In the genomic region with DNA sequence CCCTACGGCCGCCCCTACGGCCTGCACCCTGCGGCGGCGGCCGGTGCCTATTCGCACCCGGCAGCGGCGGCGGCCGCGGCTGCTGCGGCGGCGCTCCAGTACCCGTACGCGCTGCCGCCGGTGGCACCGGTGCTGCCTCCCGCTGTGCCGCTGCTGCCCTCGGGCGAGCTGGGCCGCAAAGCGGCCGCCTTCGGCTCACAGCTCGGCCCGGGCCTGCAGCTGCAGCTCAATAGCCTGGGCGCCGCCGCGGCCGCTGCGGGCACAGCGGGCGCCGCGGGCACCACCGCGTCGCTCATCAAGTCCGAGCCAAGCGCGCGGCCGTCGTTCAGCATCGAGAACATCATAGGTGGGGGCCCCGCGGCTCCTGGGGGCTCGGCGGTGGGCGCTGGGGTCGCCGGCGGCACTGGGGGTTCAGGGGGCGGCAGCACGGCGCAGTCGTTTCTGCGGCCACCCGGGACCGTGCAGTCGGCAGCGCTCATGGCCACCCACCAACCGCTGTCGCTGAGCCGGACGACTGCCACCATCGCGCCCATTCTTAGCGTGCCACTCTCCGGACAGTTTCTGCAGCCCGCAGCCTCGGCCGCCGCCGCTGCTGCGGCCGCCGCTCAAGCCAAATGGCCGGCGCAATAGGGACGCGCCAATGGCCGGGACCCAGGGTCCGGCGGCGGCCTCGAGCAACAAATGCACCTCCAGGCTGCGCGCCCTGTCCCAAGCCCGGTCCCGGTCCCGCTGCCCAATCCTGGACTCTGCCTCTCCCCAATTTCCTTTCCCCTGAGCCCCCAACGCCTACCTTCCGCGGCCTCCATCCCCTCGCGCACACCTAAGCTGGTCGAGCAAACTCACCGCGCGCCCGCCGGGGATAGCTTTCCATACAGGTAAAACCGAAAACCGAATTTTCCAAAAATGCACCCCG, we compare ENCODE assay signal across 10 cellular contexts. TPM values are rescaled to one million over a fixed set of nuclear protein-coding genes. Genes with fewer than 3 reads are reported as not detected.
DNase-seq lines count a peak whose midpoint lies in the region; ATAC-seq and TF ChIP-seq lines count a peak whose summit lies in the region.
"Had no signal": no experiment of that assay in that cellular context is flagged by ENCODE, and none has a peak within 500 bp of the region (broad histone marks: within the 10 kb centered on the region; RNA-seq: fewer than 3 reads in every experiment).

No MANE protein-coding gene starts in this region.

- TF ChIP-seq POLR2A in testis (IDR thresholded peaks at IDR 0.05): no peak

- H3K9ac ChIP-seq in iPS-18a (ENCODE audit: low read length): peak overlapping the region; percentile 43

- peak overlapping the region; percentile 69 for H3K4me3 Mint-ChIP-seq in activated naive CD4-positive, alpha-beta T cell treated with anti-CD3 and anti-CD28 coated beads for 36 hours
- H3K4me3 Mint-ChIP-seq in T-helper 17 cell: peak overlapping the region; percentile 84

- H3K4me1 ChIP-seq in iPS-18a (ENCODE audit: control insufficient read depth, low read depth, low read length) (peaks cover 38% of the 10 kb centered on the region), testis (peaks cover 14% of the 10 kb centered on the region)

- no peak for ATAC-seq in T-helper 17 cell
- ATAC-seq in HG02642 (IDR thresholded peaks at IDR 0.05; ENCODE audit: poor library complexity, unreplicated experiment): no peak
- ATAC-seq: right lobe of liver had no signal

- TF ChIP-seq CTCF in testis (IDR thresholded peaks at IDR 0.05): no peak

- H3K4me1 Mint-ChIP-seq in activated naive CD4-positive, alpha-beta T cell treated with anti-CD3 and anti-CD28 coated beads for 36 hours (ENCODE audit: low read depth): peaks cover 36% of the 10 kb centered on the region
- peaks cover 6% of the 10 kb centered on the region for H3K4me1 Mint-ChIP-seq in T-helper 17 cell

- H3K9me3 ChIP-seq in T-helper 17 cell (ENCODE audit: control insufficient read depth, low read length, poor library complexity, severe bottlenecking) (peaks cover 13% of the 10 kb centered on the region), iPS-18a (ENCODE audit: control insufficient read depth, low read depth, low read length) (no peaks in the 10 kb centered on the region), testis (no peaks in the 10 kb centered on the region)
- H3K9me3 ChIP-seq: right lobe of liver had no signal

- peak overlapping the region; percentile 82 for H3K4me3 ChIP-seq in iPS-18a (ENCODE audit: low read length)
- peak overlapping the region; percentile 21 to 48 for H3K4me3 ChIP-seq in testis

- peaks cover 3% of the 10 kb centered on the region for H3K9me3 Mint-ChIP-seq in activated naive CD4-positive, alpha-beta T cell treated with anti-CD3 and anti-CD28 coated beads for 36 hours

- DNase-seq in activated naive CD4-positive, alpha-beta T cell treated with anti-CD3 and anti-CD28 coated beads for 36 hours: no peak
- no peak for DNase-seq in activated naive CD4-positive, alpha-beta T cell treated with anti-CD3 and anti-CD28 coated beads, Interleukin-2, amount 50 U/mL, for 16 hours
- DNase-seq in T-helper 17 cell: no peak
- no peak for DNase-seq in testis
- no peak for DNase-seq in DMS114 treated with DMSO at 0.1 percent for 48 hours (lab: John Stamatoyannopoulos, UW; ENCODE audit: unreplicated experiment)
- no peak for DNase-seq in NCI-H187 treated with DMSO at 0.1 percent for 48 hours (lab: John Stamatoyannopoulos, UW)
- DNase-seq: effector CD4-positive, alpha-beta T cell had no signal

- WGBS in testis, 2 donors: 8 to 16% methylated on average over 27 to 70 of the region's 114 CpGs

- H3K27ac ChIP-seq in iPS-18a (ENCODE audit: low read length) (no peak overlapping the region), testis (no peak overlapping the region)
- H3K27ac ChIP-seq: right lobe of liver had no signal

- peaks cover 72% of the 10 kb centered on the region for H3K27me3 Mint-ChIP-seq in activated naive CD4-positive, alpha-beta T cell treated with anti-CD3 and anti-CD28 coated beads for 36 hours (ENCODE audit: low read depth)
- H3K27me3 Mint-ChIP-seq in T-helper 17 cell: peaks cover 55% of the 10 kb centered on the region

- peaks cover 95% of the 10 kb centered on the region for H3K27me3 ChIP-seq in iPS-18a (ENCODE audit: control insufficient read depth, insufficient read depth, low read length)
- H3K27me3 ChIP-seq in testis: no peaks in the 10 kb centered on the region

- no peak overlapping the region for H3K27ac Mint-ChIP-seq in activated naive CD4-positive, alpha-beta T cell treated with anti-CD3 and anti-CD28 coated beads for 36 hours
- peak overlapping the region; percentile 51 for H3K27ac Mint-ChIP-seq in T-helper 17 cell

- H3K36me3 ChIP-seq in iPS-18a (ENCODE audit: control insufficient read depth, low read depth, low read length): no peaks in the 10 kb centered on the region
- H3K36me3 ChIP-seq in testis (ENCODE audit: low read depth, missing control alignments): no peaks in the 10 kb centered on the region
- H3K36me3 ChIP-seq: right lobe of liver had no signal

- CTCF ChIA-PET in activated naive CD4-positive, alpha-beta T cell treated with anti-CD3 and anti-CD28 coated beads for 36 hours (lab: Charles Lee): interaction anchor here (0.6 to 1.3 kb wide), 2 partner anchors 11 to 354 kb away, joined by 3 read pairs; no protein-coding TSS in a partner anchor

- intact Hi-C loops in activated naive CD4-positive, alpha-beta T cell treated with anti-CD3 and anti-CD28 coated beads for 36 hours (cut with micrococcal nuclease): loop anchor here (1.0 to 10.0 kb wide), 6 partner anchors 43 to 887 kb away; a partner anchor contains a TSS
- intact Hi-C loops in testis (cut with DNase I; ENCODE audit: low total_unique reads): no loop called here

- H3K36me3 Mint-ChIP-seq in activated naive CD4-positive, alpha-beta T cell treated with anti-CD3 and anti-CD28 coated beads for 36 hours (ENCODE audit: low read depth): peaks cover 3% of the 10 kb centered on the region
- H3K36me3 Mint-ChIP-seq in T-helper 17 cell (ENCODE audit: low read depth): peaks cover 2% of the 10 kb centered on the region

RNA-seq across cellular contexts. Expression of a gene that starts 1.8 kb away (rescaled TPM):
- not detected for total RNA-seq in activated naive CD4-positive, alpha-beta T cell treated with anti-CD3 and anti-CD28 coated beads for 36 hours
- total RNA-seq in T-helper 17 cell (not detected), testis (1 to 10 TPM in 1 of 2 donors, under 1 TPM in 1; 0.37 to 3.5 TPM)
- polyA plus RNA-seq in testis (ENCODE audit: insufficient read depth, low read depth, low replicate concordance): 0.69 TPM

RNA-seq across cellular contexts. Expression of a gene that starts 43.3 kb away (rescaled TPM):
- 10 to 100 TPM; 11.0 to 13.5 TPM for total RNA-seq in activated naive CD4-positive, alpha-beta T cell treated with anti-CD3 and anti-CD28 coated beads for 36 hours
- total RNA-seq in T-helper 17 cell (10 to 100 TPM; 15.0 to 18.9 TPM), testis (1 to 10 TPM; 9.9 to 10.0 TPM)
- 7.8 TPM for polyA plus RNA-seq in testis (ENCODE audit: insufficient read depth, low read depth, low replicate concordance)
